15 cellular contexts compared by ENCODE assay signal in the genomic region with DNA sequence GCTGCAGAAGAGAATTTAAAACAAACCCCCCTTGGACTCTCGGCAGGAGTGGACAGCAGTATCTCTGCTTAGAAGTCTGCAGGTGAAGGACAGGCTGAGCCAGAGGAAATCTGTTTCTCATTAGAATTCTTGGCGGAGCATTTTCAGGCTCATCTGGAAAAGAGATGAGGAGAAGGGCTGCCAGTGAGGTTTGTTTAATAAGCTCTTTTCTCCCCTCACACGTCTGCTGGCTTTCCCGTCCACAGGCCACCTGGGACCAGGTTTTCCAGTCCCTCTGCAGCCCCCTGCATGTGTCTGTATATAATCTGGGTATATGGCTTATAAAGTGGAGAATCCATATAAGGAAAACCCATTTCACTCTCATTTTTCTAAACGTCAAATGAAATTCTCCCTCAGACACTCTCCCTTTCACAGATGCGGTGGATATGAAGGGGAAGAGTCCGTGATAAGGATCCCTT.
DNase-seq lines count a peak whose midpoint lies in the region; ATAC-seq and TF ChIP-seq lines count a peak whose summit lies in the region.
"Had no signal": no experiment of that assay in that cellular context is flagged by ENCODE, and none has a peak within 500 bp of the region (broad histone marks: within the 10 kb centered on the region; RNA-seq: fewer than 3 reads in every experiment).

No MANE protein-coding gene starts in this region.

- H3K27ac Mint-ChIP-seq in MCF 10A (ENCODE audit: low read depth, unreplicated experiment) (no peak overlapping the region), type B pancreatic cell (peak overlapping the region; percentile 27)
- H3K27ac Mint-ChIP-seq: activated naive CD8-positive, alpha-beta T cell treated with anti-CD3 and anti-CD28 coated beads for 36 hours; naive thymus-derived CD8-positive, alpha-beta T cell; T-helper 17 cell had no signal

- POLR2A ChIA-PET in MCF 10A (lab: Yijun Ruan, JAX), result no interaction called here

- peak overlapping the region in 2 of 3 donors; percentile 27 to 41 for H3K4me3 ChIP-seq in breast epithelium
- H3K4me3 ChIP-seq in colonic mucosa, result no peak overlapping the region
- no peak overlapping the region for H3K4me3 ChIP-seq in lower lobe of right lung

- DNase-seq in breast epithelium (ENCODE audit: low spot score in 2 of 2) (no peak), MCF 10A (ENCODE audit: unreplicated experiment) (no peak), colonic mucosa (no peak), midbrain (lab: John Stamatoyannopoulos, UW) (peak; percentile 21), type B pancreatic cell (ENCODE audit: extremely low spot score, unreplicated experiment) (no peak), GM10266 (ENCODE audit: extremely low spot score) (no peak), lower lobe of right lung (no peak)
- DNase-seq: activated CD8-positive, alpha-beta memory T cell treated with anti-CD3 and anti-CD28 coated beads for 24 hours; activated naive CD8-positive, alpha-beta T cell treated with anti-CD3 and anti-CD28 coated beads for 36 hours; naive thymus-derived CD8-positive, alpha-beta T cell; NCI-H1436; stimulated activated CD4-positive, alpha-beta T cell treated with anti-CD3 and anti-CD28 coated beads, Interleukin-1b, Interleukin-23, amount 100 ng/mL, for 48 hours; stimulated activated naive CD4-positive, alpha-beta T cell treated with Interleukin-2 at 50 U/mL for 16 hours; T-helper 17 cell had no signal

- peak overlapping the region in 1 of 2 donors; percentile 15 for H3K9ac ChIP-seq in colonic mucosa (ENCODE audit: low read depth in 2 of 2, low read length in 2 of 2)

- H3K4me1 ChIP-seq in breast epithelium (no peaks in the 10 kb centered on the region), colonic mucosa (no peaks in the 10 kb centered on the region), lower lobe of right lung (no peaks in the 10 kb centered on the region)

- H3K4me3 Mint-ChIP-seq in MCF 10A (ENCODE audit: unreplicated experiment) (no peak overlapping the region), type B pancreatic cell (peak overlapping the region; percentile 81)
- H3K4me3 Mint-ChIP-seq: activated naive CD8-positive, alpha-beta T cell treated with anti-CD3 and anti-CD28 coated beads for 36 hours; naive thymus-derived CD8-positive, alpha-beta T cell; T-helper 17 cell had no signal

- no peaks in the 10 kb centered on the region for H3K27me3 Mint-ChIP-seq in MCF 10A (ENCODE audit: insufficient read depth, unreplicated experiment)
- H3K27me3 Mint-ChIP-seq in type B pancreatic cell, result no peaks in the 10 kb centered on the region

- intact Hi-C loops in breast epithelium (cut with DNase I; ENCODE audit: low total_unique reads) (no loop called here), MCF 10A (cut with micrococcal nuclease) (no loop called here), colonic mucosa (cut with DNase I) (no loop called here), lower lobe of right lung (cut with DNase I) (no loop called here)

- no peaks in the 10 kb centered on the region for H3K9me3 Mint-ChIP-seq in MCF 10A (ENCODE audit: unreplicated experiment)
- peaks cover 4% of the 10 kb centered on the region for H3K9me3 Mint-ChIP-seq in type B pancreatic cell
- H3K9me3 Mint-ChIP-seq: activated naive CD8-positive, alpha-beta T cell treated with anti-CD3 and anti-CD28 coated beads for 36 hours; naive thymus-derived CD8-positive, alpha-beta T cell had no signal

- H3K9me3 ChIP-seq in breast epithelium (no peaks in the 10 kb centered on the region), colonic mucosa (no peaks in the 10 kb centered on the region), lower lobe of right lung (no peaks in the 10 kb centered on the region)

- no peak for TF ChIP-seq POLR2A in breast epithelium (IDR thresholded peaks at IDR 0.05)

- H3K36me3 ChIP-seq in breast epithelium (no peaks in the 10 kb centered on the region), colonic mucosa (no peaks in the 10 kb centered on the region), lower lobe of right lung (no peaks in the 10 kb centered on the region)

- no peaks in the 10 kb centered on the region for H3K27me3 ChIP-seq in breast epithelium
- H3K27me3 ChIP-seq in colonic mucosa, result no peaks in the 10 kb centered on the region
- H3K27me3 ChIP-seq in lower lobe of right lung (ENCODE audit: low read depth), result no peaks in the 10 kb centered on the region

- H3K27ac ChIP-seq in breast epithelium (peak overlapping the region; percentile 80), colonic mucosa (peak overlapping the region; percentile 44), lower lobe of right lung (no peak overlapping the region)

- BruUV-seq in MCF 10A (replicated peaks; lab: Mats Ljungman, UMichigan), result no TSS peak

- no peaks in the 10 kb centered on the region for H3K36me3 Mint-ChIP-seq in MCF 10A (ENCODE audit: insufficient read depth, unreplicated experiment)
- no peaks in the 10 kb centered on the region for H3K36me3 Mint-ChIP-seq in type B pancreatic cell
- H3K36me3 Mint-ChIP-seq: activated naive CD8-positive, alpha-beta T cell treated with anti-CD3 and anti-CD28 coated beads for 36 hours; naive thymus-derived CD8-positive, alpha-beta T cell had no signal

- CTCF ChIA-PET in MCF 10A (lab: Yijun Ruan, JAX), result interaction anchor here (0.8 to 1.0 kb wide), 2 partner anchors 9 to 160 kb away, joined by 3 read pairs; no protein-coding TSS in a partner anchor

- no peak for ATAC-seq in GM21529 (IDR thresholded peaks at IDR 0.05; ENCODE audit: unreplicated experiment)
- no peak for ATAC-seq in lower lobe of right lung
- ATAC-seq: naive thymus-derived CD8-positive, alpha-beta T cell; T-helper 17 cell had no signal

- TF ChIP-seq CTCF in breast epithelium (IDR thresholded peaks at IDR 0.05) (no peak), MCF 10A (IDR thresholded peaks at IDR 0.05; ENCODE audit: unreplicated experiment) (no peak), colonic mucosa (IDR thresholded peaks at IDR 0.05) (no peak), type B pancreatic cell (conservative IDR thresholded peaks at IDR 0.05) (no peak), GM10266 (IDR thresholded peaks at IDR 0.05; ENCODE audit: control insufficient read depth, insufficient read depth, low read depth, missing control alignments) (no peak), lower lobe of right lung (IDR thresholded peaks at IDR 0.05) (no peak)

- H3K4me1 Mint-ChIP-seq in MCF 10A (ENCODE audit: insufficient read depth, unreplicated experiment) (peaks cover 17% of the 10 kb centered on the region), type B pancreatic cell (ENCODE audit: unreplicated experiment) (peaks cover 45% of the 10 kb centered on the region)
- H3K4me1 Mint-ChIP-seq: activated naive CD8-positive, alpha-beta T cell treated with anti-CD3 and anti-CD28 coated beads for 36 hours; naive thymus-derived CD8-positive, alpha-beta T cell had no signal

Comparison
In these comparisons a context has a peak if more than half of its experiments do, and no peak if none do; other contexts are left out.
1. H3K4me3 ChIP-seq: peak in breast epithelium (2 of 3); none in colonic mucosa (single experiment) and lower lobe of right lung (single experiment).